ENCODE assay signal across 1 cellular context in genomic region chr19:52726051-52726450, GRCh38.
TF ChIP-seq lines count a peak whose summit lies in the region.

No MANE protein-coding gene starts in this region.

TF ChIP-seq in K562, 482 proteins besides CTCF, POLR2A, EP300 and RAD21:
- 0 out of 2 replicates have a peak, but pooled peaks have one; percentile 8 for TF ChIP-seq ZNF395 (CRISPR knock-in tag; IDR thresholded peaks at IDR 0.05)
